Comparison of ENCODE assay signal across 14 cellular contexts in the genomic region with DNA sequence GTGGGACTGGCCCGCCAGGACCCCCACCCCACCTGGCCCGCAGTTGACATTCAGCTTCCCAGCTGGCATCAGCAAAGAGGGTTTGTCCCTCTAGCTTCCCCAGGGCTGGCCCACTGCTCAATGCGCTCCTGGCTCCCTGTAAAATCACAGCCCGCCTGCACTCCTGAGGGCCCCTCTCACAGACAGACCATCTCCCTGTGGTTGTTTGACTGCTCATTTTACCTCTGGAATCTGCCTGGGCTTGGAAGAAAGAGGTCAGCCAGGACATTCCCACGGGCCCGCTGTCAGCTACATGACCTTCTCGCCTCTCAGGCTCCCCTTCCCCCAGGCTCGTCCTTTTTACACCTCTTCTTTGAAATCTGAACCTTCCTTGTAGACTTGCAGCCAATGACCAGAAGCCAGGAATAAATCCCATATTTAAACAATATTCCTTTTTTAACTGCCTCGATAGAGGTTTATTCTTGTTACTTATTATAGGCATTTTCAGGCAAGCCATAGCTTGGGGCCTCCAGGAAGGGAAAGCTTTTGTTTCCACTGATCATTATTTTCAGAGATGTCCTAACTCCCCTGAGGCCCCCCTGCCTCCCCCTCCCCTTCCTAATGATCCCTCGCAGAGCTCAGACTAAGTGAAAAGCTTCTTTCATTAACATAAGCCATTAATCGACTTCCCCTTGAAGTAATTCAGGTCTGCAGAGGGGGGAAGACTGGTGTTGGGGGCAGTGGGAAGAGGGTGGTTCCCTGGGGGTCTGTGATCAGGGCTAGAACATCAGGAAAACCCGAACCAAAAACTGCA.
DNase-seq lines count a peak whose midpoint lies in the region; FAIRE-seq and TF ChIP-seq lines count a peak whose summit lies in the region.
"Had no signal": no experiment of that assay in that cellular context is flagged by ENCODE, and none has a peak within 500 bp of the region (broad histone marks: within the 10 kb centered on the region; RNA-seq: fewer than 3 reads in every experiment).

No MANE protein-coding gene starts in this region.

- H3K9ac ChIP-seq in HUES48 (ENCODE audit: low read depth, low read length): no peak overlapping the region

- TF ChIP-seq CTCF in C4-2B (conservative IDR thresholded peaks at IDR 0.05) (no peak), nephron (IDR thresholded peaks at IDR 0.05; ENCODE audit: unreplicated experiment in 3 of 3) (no peak)

- peak overlapping the region; percentile 80 for H3K27ac ChIP-seq in C4-2B
- peak overlapping the region; percentile 76 for H3K27ac ChIP-seq in HUES48 (ENCODE audit: low read depth, low read length)
- H3K27ac ChIP-seq: SJSA1 had no signal

- H3K4me3 ChIP-seq in HUES48 (ENCODE audit: low read depth, low read length): peak overlapping the region; percentile 47
- H3K4me3 ChIP-seq: SJSA1 had no signal

- DNase-seq in ecto neural progenitor cell (ENCODE audit: low spot score) (peak; percentile 75), RPMI8226 (no peak), RCC 7860 (ENCODE audit: low spot score) (no peak), hippocampal formation (lab: John Stamatoyannopoulos, UW) (no peak), frontal cortex (ENCODE audit: low spot score in 2 of 2) (no peak)
- DNase-seq: Calu3, IMR-90, NCI-H345 had no signal

- H3K36me3 Mint-ChIP-seq in nephron (ENCODE audit: low read depth): peaks cover 4% of the 10 kb centered on the region

- peaks cover 12% of the 10 kb centered on the region for H3K9me3 Mint-ChIP-seq in nephron

- no peaks in the 10 kb centered on the region for H3K9me3 ChIP-seq in HUES48 (ENCODE audit: control insufficient read depth, insufficient read depth, low read length)
- H3K9me3 ChIP-seq: SJSA1 had no signal

- no peaks in the 10 kb centered on the region for H3K36me3 ChIP-seq in HUES48 (ENCODE audit: control insufficient read depth, insufficient read depth, low read length)
- H3K36me3 ChIP-seq: SJSA1 had no signal

- peak overlapping the region; percentile 28 to 58 (median 41) for H3K4me3 Mint-ChIP-seq in nephron

- H3K4me1 Mint-ChIP-seq in nephron: peaks cover 46% of the 10 kb centered on the region

- H3K4me1 ChIP-seq in HUES48 (ENCODE audit: control insufficient read depth, insufficient read depth, low read length): peaks cover 42% of the 10 kb centered on the region
- H3K4me1 ChIP-seq: SJSA1 had no signal

- no peaks in the 10 kb centered on the region for H3K27me3 Mint-ChIP-seq in nephron (ENCODE audit: low read depth)

- no peak for FAIRE-seq in RCC 7860 (lab: Jason Lieb, UNC)
- no peak for FAIRE-seq in frontal cortex (lab: Jason Lieb, UNC)
- FAIRE-seq: bronchial epithelial cell, GM12891 had no signal

- H3K27ac Mint-ChIP-seq in nephron: peak overlapping the region; percentile 73 to 94 (median 84)

- H3K27me3 ChIP-seq in HUES48 (ENCODE audit: control insufficient read depth, insufficient read depth, low read length): peaks cover 9% of the 10 kb centered on the region; the same call in 1 of the 2 replicates
